In genomic region chr13:109144693-109145437, GRCh38 we compare ENCODE assay signal across 14 cellular contexts.
DNase-seq lines count a peak whose midpoint lies in the region; ATAC-seq, FAIRE-seq and TF ChIP-seq lines count a peak whose summit lies in the region.
"Had no signal": no experiment of that assay in that cellular context is flagged by ENCODE, and none has a peak within 500 bp of the region (broad histone marks: within the 10 kb centered on the region; RNA-seq: fewer than 3 reads in every experiment).

No MANE protein-coding gene starts in this region.

- no peak for DNase-seq in GM19239 (ENCODE audit: insufficient read length, low spot score)
- peak; percentile 66 for DNase-seq in NCI-H226
- DNase-seq in OCI-LY7 (ENCODE audit: low spot score), result no peak
- no peak for DNase-seq in D721Med (ENCODE audit: insufficient read length, low spot score)
- DNase-seq in COLO668 (lab: John Stamatoyannopoulos, UW; ENCODE audit: unreplicated experiment), result no peak
- DNase-seq: cortex of kidney had no signal

- H3K9me2 ChIP-seq in OCI-LY7 (ENCODE audit: insufficient read depth, low read length), result no peaks in the 10 kb centered on the region

- CTCF ChIA-PET in OCI-LY7 (lab: Charles Lee; ENCODE audit: unreplicated experiment), result no interaction called here

- WGBS in gastroesophageal sphincter (ENCODE audit: low coverage in 1 of 2), 2 donors, result 51 to 63% methylated on average over 5 of the region's 5 CpGs

- H3K79me2 ChIP-seq in OCI-LY7 (ENCODE audit: insufficient read depth, low read depth, low read length), result no peaks in the 10 kb centered on the region

- no peaks in the 10 kb centered on the region for H4K20me1 ChIP-seq in OCI-LY7 (ENCODE audit: insufficient read depth, low read length)
- H4K20me1 ChIP-seq: BLaER1 treated with 17β-estradiol and CSF1 and Interleukin-3, amounts not matched to agents 10 nM and 100 nM had no signal

- no peaks in the 10 kb centered on the region for H3K36me3 ChIP-seq in gastroesophageal sphincter
- no peaks in the 10 kb centered on the region for H3K36me3 ChIP-seq in OCI-LY7 (ENCODE audit: insufficient read depth, low read length)
- H3K36me3 ChIP-seq: ascending aorta, HAP-1, thoracic aorta had no signal

- TF ChIP-seq CTCF in gastroesophageal sphincter (IDR thresholded peaks at IDR 0.05) (no peak), OCI-LY7 (conservative IDR thresholded peaks at IDR 0.05; ENCODE audit: low read length) (no peak), D721Med (IDR thresholded peaks at IDR 0.05; ENCODE audit: insufficient read depth, missing control alignments) (no peak)

- no peak overlapping the region for H3K4me2 ChIP-seq in OCI-LY7 (ENCODE audit: low read length)
- H3K4me2 ChIP-seq: BLaER1 treated with 17β-estradiol and CSF1 and Interleukin-3, amounts not matched to agents 10 nM and 100 nM had no signal

- no peak for TF ChIP-seq POLR2A in gastroesophageal sphincter (IDR thresholded peaks at IDR 0.05)

- no TSS peak for BruUV-seq in OCI-LY7 (replicated peaks; lab: Mats Ljungman, UMichigan)

- H3K27ac ChIP-seq in gastroesophageal sphincter (peak overlapping the region in 3 of 4 donors; percentile 25 to 83 (median 53)), OCI-LY7 (ENCODE audit: low read depth, low read length, poor library complexity, severe bottlenecking) (no peak overlapping the region)
- H3K27ac ChIP-seq: ascending aorta; BLaER1 treated with 17β-estradiol and CSF1 and Interleukin-3, amounts not matched to agents 10 nM and 100 nM; thoracic aorta had no signal

- POLR2A ChIA-PET in OCI-LY7 (lab: Charles Lee), result interaction anchor here (0.7 to 1.1 kb wide), 2 partner anchors 17 to 365 kb away, joined by 3 to 6 read pairs; no protein-coding TSS in a partner anchor

- no peak overlapping the region for H2AFZ ChIP-seq in OCI-LY7 (ENCODE audit: low read length)

- intact Hi-C loops in OCI-LY7 (cut with micrococcal nuclease; ENCODE audit: unreplicated experiment), result loop anchor here (10.0 kb wide), 1 partner anchor 330 kb away; no protein-coding TSS in a partner anchor

- ATAC-seq in HG02623 (IDR thresholded peaks at IDR 0.05; ENCODE audit: unreplicated experiment) (peak; percentile 12), gastroesophageal sphincter (no peak), HG02973 (IDR thresholded peaks at IDR 0.05; ENCODE audit: unreplicated experiment) (no peak)
- ATAC-seq: naive thymus-derived CD8-positive, alpha-beta T cell had no signal

- no peak for TF ChIP-seq EP300 in gastroesophageal sphincter (IDR thresholded peaks at IDR 0.05)

- H3K4me1 ChIP-seq in gastroesophageal sphincter (peaks cover 0 to 51% (median 13%) of the 10 kb centered on the region in 3 donors), OCI-LY7 (ENCODE audit: insufficient read depth, low read length, poor library complexity, severe bottlenecking) (no peaks in the 10 kb centered on the region)
- H3K4me1 ChIP-seq: BLaER1 treated with 17β-estradiol and CSF1 and Interleukin-3, amounts not matched to agents 10 nM and 100 nM; HAP-1 had no signal

- H3K27me3 ChIP-seq in gastroesophageal sphincter, result peaks cover 16% of the 10 kb centered on the region
- H3K27me3 ChIP-seq: BLaER1 treated with 17β-estradiol and CSF1 and Interleukin-3, amounts not matched to agents 10 nM and 100 nM had no signal

- FAIRE-seq in GM19239 (lab: Jason Lieb, UNC), result peak; percentile 55
- FAIRE-seq in D721Med (lab: Jason Lieb, UNC), result no peak

- H3K9me3 ChIP-seq in gastroesophageal sphincter (no peaks in the 10 kb centered on the region), OCI-LY7 (ENCODE audit: low read length) (no peaks in the 10 kb centered on the region)
- H3K9me3 ChIP-seq: ascending aorta, HAP-1, thoracic aorta had no signal

- H3K4me3 ChIP-seq in gastroesophageal sphincter, result no peak overlapping the region
- no peak overlapping the region for H3K4me3 ChIP-seq in OCI-LY7 (ENCODE audit: low read depth, low read length, poor library complexity, severe bottlenecking)
- H3K4me3 ChIP-seq: ascending aorta; BLaER1 treated with 17β-estradiol and CSF1 and Interleukin-3, amounts not matched to agents 10 nM and 100 nM; HAP-1; thoracic aorta had no signal
